In genomic region chr20:47318027-47318595, GRCh38 we compare ENCODE assay signal across 8 cellular contexts. TPM values are rescaled to one million over a fixed set of nuclear protein-coding genes. Genes with fewer than 3 reads are reported as not detected.
A peak's percentile ranks its signal among the peaks of the same experiment; 100 is the strongest.
DNase-seq lines count a peak whose midpoint lies in the region; ATAC-seq, FAIRE-seq and TF ChIP-seq lines count a peak whose summit lies in the region.

No MANE protein-coding gene starts in this region.

- TF ChIP-seq CTCF in BJ (IDR thresholded peaks at IDR 0.05; ENCODE audit: insufficient read depth, low read depth, low read length) (no peak), NB4 (IDR thresholded peaks at IDR 0.05; ENCODE audit: low read depth, low read length) (no peak), colonic mucosa (IDR thresholded peaks at IDR 0.05) (no peak), uterus (IDR thresholded peaks at IDR 0.05) (no peak)

- peaks cover 44% of the 10 kb centered on the region for H3K4me1 ChIP-seq in colonic mucosa
- H3K4me1 ChIP-seq in uterus = peaks cover 28 to 36% of the 10 kb centered on the region in 2 donors

- POLR2A ChIA-PET in BJ (lab: Charles Lee) = interaction anchor here (2.3 to 3.6 kb wide), 2 partner anchors 38 to 41 kb away, joined by 6 to 22 read pairs; partner anchors contain the start of gene ZMYND8

- H3K9ac ChIP-seq in colonic mucosa (ENCODE audit: low read depth in 2 of 2, low read length in 2 of 2) = peak overlapping the region; percentile 63 to 87

- CTCF ChIA-PET in BJ (lab: Yijun Ruan, JAX) = interaction anchor here (0.7 to 2.4 kb wide), 6 partner anchors 13 to 66 kb away, joined by 3 to 9 read pairs (median 4); partner anchors contain the start of gene ZMYND8

- H3K9me3 ChIP-seq in colonic mucosa (no peaks in the 10 kb centered on the region), uterus (no peaks in the 10 kb centered on the region)

- H3K36me3 ChIP-seq in BJ (ENCODE audit: control insufficient read depth, insufficient read depth, low read length) (no peaks in the 10 kb centered on the region), colonic mucosa (no peaks in the 10 kb centered on the region), uterus (no peaks in the 10 kb centered on the region)

- intact Hi-C loops in colonic mucosa (cut with DNase I) (no loop called here), uterus (cut with DNase I; ENCODE audit: low total_unique reads) (loop anchor here (5.0 kb wide), 1 partner anchor 39 kb away; the partner anchor contains the start of gene ZMYND8)

- peak; percentile 34 for DNase-seq in BJ (ENCODE audit: low read depth)
- peak; percentile 77 for DNase-seq in NB4 (ENCODE audit: low read depth)
- peak; percentile 83 for DNase-seq in colonic mucosa
- peak; percentile 59 to 70 for DNase-seq in lung microvascular endothelial cell (ENCODE audit: low read depth in 2 of 2)
- DNase-seq in uterus = peak; percentile 66 to 77
- no peak for DNase-seq in HTR-8/SVneo (ENCODE audit: insufficient read length, low spot score)

- H3K27me3 ChIP-seq in BJ (ENCODE audit: control insufficient read depth, insufficient read depth, low read length) (no peaks in the 10 kb centered on the region), colonic mucosa (no peaks in the 10 kb centered on the region), uterus (no peaks in the 10 kb centered on the region)

- FAIRE-seq in HTR-8/SVneo (lab: Jason Lieb, UNC) = no peak

- peak overlapping the region; percentile 96 for H3K27ac ChIP-seq in colonic mucosa
- peak overlapping the region; percentile 93 to 98 for H3K27ac ChIP-seq in uterus

- H3K4me3 ChIP-seq in BJ (ENCODE audit: low read depth, low read length) = peak overlapping the region; percentile 3; the same call in 1 of the 2 replicates
- peak overlapping the region; percentile 0 for H3K4me3 ChIP-seq in NB4 (ENCODE audit: low read depth, low read length)
- H3K4me3 ChIP-seq in colonic mucosa = no peak overlapping the region
- no peak overlapping the region for H3K4me3 ChIP-seq in uterus

- no peak for TF ChIP-seq POLR2A in NB4 (IDR thresholded peaks at IDR 0.05; ENCODE audit: extremely low read depth, insufficient read length)
- no peak for TF ChIP-seq POLR2A in uterus (IDR thresholded peaks at IDR 0.05)

- no peak for ATAC-seq in HG03442 (IDR thresholded peaks at IDR 0.05; ENCODE audit: unreplicated experiment)
- ATAC-seq in GM18520 (IDR thresholded peaks at IDR 0.05; ENCODE audit: unreplicated experiment) = no peak

RNA-seq across cellular contexts. Expression of gene ZMYND8, which starts 38.4 kb away (rescaled TPM):
- polyA plus RNA-seq in BJ (2011; rRNA removed) = 11.8 and 12.7 TPM in 2 replicates
- polyA minus RNA-seq in BJ (2011; rRNA and poly(A)+ RNA removed) = 13.3 and 14.7 TPM in 2 replicates
- 10 to 100 TPM; 45.4 to 53.1 TPM for total RNA-seq in colonic mucosa
- 34.2 and 74.8 TPM in 2 replicates for total RNA-seq in lung microvascular endothelial cell
- 10 to 100 TPM; 10.2 to 26.7 (median 16.0) TPM for total RNA-seq in uterus

Comparison
In these comparisons a context has a peak if more than half of its experiments do, and no peak if none do; other contexts are left out.
1. H3K4me3 ChIP-seq: peak in BJ (single experiment) and NB4 (single experiment); none in colonic mucosa (single experiment) and uterus (0 of 2).